Comparison of ENCODE assay signal across 18 cellular contexts in genomic region chr4:183989931-183990330, GRCh38.
"Had no signal": no experiment of that assay in that cellular context is flagged by ENCODE, and none has a peak within 500 bp of the region (broad histone marks: within the 10 kb centered on the region; RNA-seq: fewer than 3 reads in every experiment).

No MANE protein-coding gene starts in this region.

- H3K4me1 ChIP-seq: pancreas had no signal

- H3K27ac ChIP-seq: brain microvascular endothelial cell, pancreas had no signal

- H3K4me3 ChIP-seq: heart right ventricle, pancreas, sigmoid colon, thoracic aorta had no signal

- ATAC-seq: activated CD4-positive, CD25-positive, alpha-beta regulatory T cell treated with anti-CD3 and anti-CD28 coated beads, Interleukin-2, amount 50 U/mL, for 24 hours; activated CD8-positive, alpha-beta T cell treated with anti-CD3 and anti-CD28 coated beads, Interleukin-2, amount 10 ng/mL, durations not matched to agents 7 days and 5 days; activated naive CD8-positive, alpha-beta T cell treated with anti-CD3 and anti-CD28 coated beads, Interleukin-2, amount 50 U/mL, for 24 hours; activated T-cell treated with anti-CD3 and anti-CD28 coated beads, Interleukin-2, amount 50 U/mL, for 4 hours; heart right ventricle; left ventricle myocardium superior; pancreas; stimulated activated naive B cell treated with anti-CD40 and anti-IgM and Interleukin-4, amounts not matched to agents 10 μg/mL and 1 μg/mL and 100 μg/mL, for 72 hours had no signal

- DNase-seq: activated CD4-positive, alpha-beta T cell treated with anti-CD3 and anti-CD28 coated beads, Interleukin-2, amount 10 ng/mL, durations not matched to agents 7 days and 5 days; activated CD8-positive, alpha-beta T cell treated with anti-CD3 and anti-CD28 coated beads, Interleukin-2, amount 10 ng/mL, durations not matched to agents 7 days and 5 days; activated effector memory CD4-positive, alpha-beta T cell treated with Interleukin-2 at 50 U/mL for 16 hours; activated naive CD4-positive, alpha-beta T cell treated with anti-CD3 and anti-CD28 coated beads, Interleukin-2, amount 10 ng/mL, durations not matched to agents 7 days and 5 days; activated naive CD8-positive, alpha-beta T cell treated with anti-CD3 and anti-CD28 coated beads, Interleukin-2, amount 50 U/mL, for 24 hours; activated T-cell treated with anti-CD3 and anti-CD28 coated beads, Interleukin-2, amount 50 U/mL, for 4 hours; aorta; brain microvascular endothelial cell; cortex of kidney; heart right ventricle; immature natural killer cell; kidney glomerular epithelial cell; left ventricle myocardium superior; pancreas; sigmoid colon; stimulated activated naive B cell treated with anti-CD40 and anti-IgM and Interleukin-4, amounts not matched to agents 10 μg/mL and 1 μg/mL and 100 μg/mL, for 72 hours had no signal

- H3K4me3 Mint-ChIP-seq: activated CD4-positive, alpha-beta T cell treated with anti-CD3 and anti-CD28 coated beads, Interleukin-2, amount 10 ng/mL, durations not matched to agents 7 days and 5 days; activated CD8-positive, alpha-beta T cell treated with anti-CD3 and anti-CD28 coated beads, Interleukin-2, amount 10 ng/mL, durations not matched to agents 7 days and 5 days; activated naive CD4-positive, alpha-beta T cell treated with anti-CD3 and anti-CD28 coated beads, Interleukin-2, amount 10 ng/mL, durations not matched to agents 7 days and 5 days; activated naive CD8-positive, alpha-beta T cell treated with anti-CD3 and anti-CD28 coated beads, Interleukin-2, amount 50 U/mL, for 24 hours; activated T-cell treated with anti-CD3 and anti-CD28 coated beads, Interleukin-2, amount 50 U/mL, for 4 hours; immature natural killer cell; stimulated activated naive B cell treated with anti-CD40 and anti-IgM and Interleukin-4, amounts not matched to agents 10 μg/mL and 1 μg/mL and 100 μg/mL, for 72 hours had no signal

- H3K27ac Mint-ChIP-seq: activated CD4-positive, alpha-beta T cell treated with anti-CD3 and anti-CD28 coated beads, Interleukin-2, amount 10 ng/mL, durations not matched to agents 7 days and 5 days; activated CD8-positive, alpha-beta T cell treated with anti-CD3 and anti-CD28 coated beads, Interleukin-2, amount 10 ng/mL, durations not matched to agents 7 days and 5 days; activated naive CD4-positive, alpha-beta T cell treated with anti-CD3 and anti-CD28 coated beads, Interleukin-2, amount 10 ng/mL, durations not matched to agents 7 days and 5 days; activated naive CD8-positive, alpha-beta T cell treated with anti-CD3 and anti-CD28 coated beads, Interleukin-2, amount 50 U/mL, for 24 hours; immature natural killer cell; stimulated activated naive B cell treated with anti-CD40 and anti-IgM and Interleukin-4, amounts not matched to agents 10 μg/mL and 1 μg/mL and 100 μg/mL, for 72 hours had no signal

- H3K27me3 ChIP-seq: brain microvascular endothelial cell, heart right ventricle, pancreas, sigmoid colon had no signal

- H3K36me3 Mint-ChIP-seq: activated naive CD4-positive, alpha-beta T cell treated with anti-CD3 and anti-CD28 coated beads, Interleukin-2, amount 10 ng/mL, durations not matched to agents 7 days and 5 days; immature natural killer cell; stimulated activated naive B cell treated with anti-CD40 and anti-IgM and Interleukin-4, amounts not matched to agents 10 μg/mL and 1 μg/mL and 100 μg/mL, for 72 hours had no signal

- H3K9me3 ChIP-seq: heart right ventricle, pancreas, sigmoid colon, thoracic aorta had no signal

- H3K4me1 Mint-ChIP-seq: activated CD4-positive, alpha-beta T cell treated with anti-CD3 and anti-CD28 coated beads, Interleukin-2, amount 10 ng/mL, durations not matched to agents 7 days and 5 days; activated naive CD4-positive, alpha-beta T cell treated with anti-CD3 and anti-CD28 coated beads, Interleukin-2, amount 10 ng/mL, durations not matched to agents 7 days and 5 days; activated naive CD8-positive, alpha-beta T cell treated with anti-CD3 and anti-CD28 coated beads, Interleukin-2, amount 50 U/mL, for 24 hours; immature natural killer cell; stimulated activated naive B cell treated with anti-CD40 and anti-IgM and Interleukin-4, amounts not matched to agents 10 μg/mL and 1 μg/mL and 100 μg/mL, for 72 hours had no signal

- H3K27me3 Mint-ChIP-seq: activated naive CD8-positive, alpha-beta T cell treated with anti-CD3 and anti-CD28 coated beads, Interleukin-2, amount 50 U/mL, for 24 hours had no signal

- H3K9me3 Mint-ChIP-seq: activated CD4-positive, alpha-beta T cell treated with anti-CD3 and anti-CD28 coated beads, Interleukin-2, amount 10 ng/mL, durations not matched to agents 7 days and 5 days; activated naive CD4-positive, alpha-beta T cell treated with anti-CD3 and anti-CD28 coated beads, Interleukin-2, amount 10 ng/mL, durations not matched to agents 7 days and 5 days; activated naive CD8-positive, alpha-beta T cell treated with anti-CD3 and anti-CD28 coated beads, Interleukin-2, amount 50 U/mL, for 24 hours; activated T-cell treated with anti-CD3 and anti-CD28 coated beads, Interleukin-2, amount 50 U/mL, for 4 hours; immature natural killer cell; stimulated activated naive B cell treated with anti-CD40 and anti-IgM and Interleukin-4, amounts not matched to agents 10 μg/mL and 1 μg/mL and 100 μg/mL, for 72 hours had no signal

- H3K36me3 ChIP-seq: brain microvascular endothelial cell, heart right ventricle, pancreas, sigmoid colon, thoracic aorta had no signal
